11 cellular contexts compared by ENCODE assay signal in the genomic region with DNA sequence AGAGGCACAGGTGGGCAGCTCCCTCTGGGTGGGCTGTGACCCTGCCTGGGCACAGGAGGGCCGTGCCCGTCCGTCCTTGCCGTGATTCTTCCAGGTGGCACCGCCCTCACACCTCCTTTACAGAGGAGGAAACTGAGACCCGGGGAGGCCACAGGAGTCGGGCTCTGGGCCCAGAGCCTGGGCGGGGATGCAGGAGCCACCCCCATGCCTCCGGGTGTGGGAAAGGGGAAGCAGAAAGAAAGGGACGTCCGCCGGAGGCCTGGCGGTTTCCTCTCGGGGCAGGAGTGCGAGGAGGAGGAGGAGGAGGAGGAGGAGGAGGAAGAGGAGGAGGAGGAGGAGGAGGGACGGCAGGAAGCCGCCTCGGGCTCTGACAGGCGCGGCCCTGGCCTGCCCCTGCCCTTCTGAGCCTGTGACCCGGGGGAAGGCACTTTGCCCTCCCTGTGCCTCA. TPM values are rescaled to one million over a fixed set of nuclear protein-coding genes. Genes with fewer than 3 reads are reported as not detected.
DNase-seq lines count a peak whose midpoint lies in the region; ATAC-seq, FAIRE-seq and TF ChIP-seq lines count a peak whose summit lies in the region.
"Had no signal": no experiment of that assay in that cellular context is flagged by ENCODE, and none has a peak within 500 bp of the region (broad histone marks: within the 10 kb centered on the region; RNA-seq: fewer than 3 reads in every experiment).

No MANE protein-coding gene starts in this region.

- no TSS peak for BruUV-seq in GM12878 (replicated peaks; lab: Mats Ljungman, UMichigan)
- BruUV-seq in Calu3 (replicated peaks; lab: Mats Ljungman, UMichigan): no TSS peak

- H3K9ac ChIP-seq in GM12878 (ENCODE audit: control insufficient read depth, insufficient read depth, low read length) (peak overlapping the region; percentile 59), mesenchymal stem cell (ENCODE audit: low read length) (no peak overlapping the region)

- SMC1A ChIA-PET in GM12878 (lab: Charles Lee; ENCODE audit: uncharacterized antibody, unreplicated experiment): interaction anchor here (1.4 to 7.7 kb wide), 8 partner anchors 16 to 34 kb away, joined by 4 to 57 read pairs (median 31); partner anchors contain the start of gene SH2B3

- H3K4me3 Mint-ChIP-seq in type B pancreatic cell (no peak overlapping the region), Calu3 (ENCODE audit: low read depth, unreplicated experiment) (no peak overlapping the region)
- H3K4me3 Mint-ChIP-seq: neural crest cell had no signal

- peak overlapping the region; percentile 95 for H3K27ac ChIP-seq in GM12878 (ENCODE audit: control insufficient read depth, insufficient read depth)
- H3K27ac ChIP-seq in mesenchymal stem cell (ENCODE audit: low read length, poor library complexity, severe bottlenecking): peak overlapping the region; percentile 22

- H4K91ac ChIP-seq in mesenchymal stem cell (ENCODE audit: low read length): peak overlapping the region; percentile 67

- H3K79me1 ChIP-seq in mesenchymal stem cell (replicated peaks; ENCODE audit: low read length, poor library complexity, severe bottlenecking): no peaks in the 10 kb centered on the region

- no peak overlapping the region for H3K23ac ChIP-seq in mesenchymal stem cell (ENCODE audit: low read length in 2 of 2)

- POLR2A ChIA-PET in GM12878 (lab: Charles Lee): interaction anchor here (0.6 to 12.0 kb wide), 4 partner anchors 15 to 100 kb away, joined by 3 to 188 read pairs (median 26); partner anchors contain the start of gene SH2B3

- WGBS in GM12878 (ENCODE audit: insufficient coverage, insufficient replicate concordance, low lambda C conversion rate, missing lambda C conversion rate): under 1% methylated on average over 15 of the region's 21 CpGs
- 80% methylated on average over 13 of the region's 21 CpGs for WGBS in mesenchymal stem cell

- H3K18ac ChIP-seq in mesenchymal stem cell (ENCODE audit: low read depth in 1 of 2, low read length in 2 of 2): no peak overlapping the region

- DNase-seq in CD1c-positive myeloid dendritic cell (ENCODE audit: extremely low spot score) (peak; percentile 73), NB4 (ENCODE audit: low read depth) (peak; percentile 94), GM12878 (ENCODE audit: low read depth, low spot score) (no peak), mesenchymal stem cell (no peak), type B pancreatic cell (ENCODE audit: extremely low spot score, unreplicated experiment) (no peak), Calu3 (no peak)
- no peak for DNase-seq in stimulated activated CD8-positive, alpha-beta memory T cell treated with anti-CD3 and anti-CD28 coated beads, Interleukin-4, amount 100 ng/mL, for 48 hours
- DNase-seq: NCI-H1436 treated with DMSO at 0.1 percent for 48 hours had no signal

- H3K14ac ChIP-seq in mesenchymal stem cell (ENCODE audit: low read length in 2 of 2): no peak overlapping the region

- peaks cover 79% of the 10 kb centered on the region for H3K4me1 ChIP-seq in GM12878 (ENCODE audit: control insufficient read depth, insufficient read depth, low read length)
- H3K4me1 ChIP-seq in mesenchymal stem cell (ENCODE audit: control insufficient read depth, insufficient read depth, low read depth, low read length): peaks cover 62% of the 10 kb centered on the region

- no peak overlapping the region for H2BK12ac ChIP-seq in mesenchymal stem cell (ENCODE audit: low read length in 2 of 2)

- TF ChIP-seq RAD21 in GM12878 (IDR thresholded peaks at IDR 0.05; ENCODE audit: insufficient read depth, low read depth, low read length): no peak

- intact Hi-C loops in GM12878 (cut with micrococcal nuclease; ENCODE audit: unreplicated experiment) (no loop called here), Calu3 (cut with micrococcal nuclease; ENCODE audit: unreplicated experiment) (no loop called here)

- peak overlapping the region; percentile 49 for H4K8ac ChIP-seq in mesenchymal stem cell (ENCODE audit: low read length)

- no peaks in the 10 kb centered on the region for H3K9me3 Mint-ChIP-seq in type B pancreatic cell
- no peaks in the 10 kb centered on the region for H3K9me3 Mint-ChIP-seq in Calu3 (ENCODE audit: low read depth, unreplicated experiment)
- H3K9me3 Mint-ChIP-seq: neural crest cell had no signal

- no peak for TF ChIP-seq CTCF in NB4 (IDR thresholded peaks at IDR 0.05; ENCODE audit: low read depth, low read length)
- TF ChIP-seq CTCF in GM12878 (IDR thresholded peaks at IDR 0.05 in 2 of 3, conservative IDR thresholded peaks at IDR 0.05 in 1 of 3; ENCODE audit: control insufficient read depth in 2 of 3, extremely low read depth in 1 of 3, insufficient read depth in 1 of 3, low read depth in 3 of 3, low read length in 3 of 3): no peak
- TF ChIP-seq CTCF in type B pancreatic cell (conservative IDR thresholded peaks at IDR 0.05): no peak
- TF ChIP-seq CTCF in Calu3 (IDR thresholded peaks at IDR 0.05; ENCODE audit: unreplicated experiment): no peak

- no peak overlapping the region for H2BK15ac ChIP-seq in mesenchymal stem cell (ENCODE audit: low read depth, poor library complexity, severe bottlenecking)

- in situ Hi-C loops in GM12878 (cut with MboI): loop anchor here (25.0 kb wide), 1 partner anchor 1784 kb away; the partner anchor contains the start of gene TPCN1

- H3K27me3 ChIP-seq in GM12878 (replicated peaks in 1 of 2; ENCODE audit: control insufficient read depth in 2 of 2, insufficient read depth in 2 of 2, low read length in 1 of 2): no peaks in the 10 kb centered on the region
- H3K27me3 ChIP-seq in mesenchymal stem cell (ENCODE audit: control insufficient read depth in 1 of 2, insufficient read depth in 1 of 2, low read length in 2 of 2): no peaks in the 10 kb centered on the region

- H3K4me3 ChIP-seq in NB4 (ENCODE audit: low read depth, low read length) (no peak overlapping the region), GM12878 (peak overlapping the region; percentile 52), mesenchymal stem cell (ENCODE audit: insufficient read depth in 1 of 2, low read depth in 1 of 2, low read length in 2 of 2) (no peak overlapping the region)
- H3K4me3 ChIP-seq: HAP-1 had no signal

- no peak for TF ChIP-seq EP300 in GM12878 (IDR thresholded peaks at IDR 0.05; ENCODE audit: borderline replicate concordance in 1 of 2, control insufficient read depth in 1 of 2, low read depth in 2 of 2, low read length in 2 of 2)

- no peak overlapping the region for H2BK5ac ChIP-seq in mesenchymal stem cell (ENCODE audit: low read depth, low read length, poor library complexity, severe bottlenecking)

- H3K36me3 Mint-ChIP-seq in type B pancreatic cell (no peaks in the 10 kb centered on the region), Calu3 (ENCODE audit: insufficient read depth, unreplicated experiment) (peaks cover 39% of the 10 kb centered on the region)

- H3K36me3 ChIP-seq in GM12878 (ENCODE audit: control insufficient read depth in 2 of 2, insufficient read depth in 2 of 2, low read length in 1 of 2) (peaks cover 11 to 12% of the 10 kb centered on the region in 2 experiments), mesenchymal stem cell (ENCODE audit: control insufficient read depth in 1 of 2, insufficient read depth in 2 of 2, low read depth in 1 of 2, low read length in 2 of 2) (peaks cover 8 to 56% of the 10 kb centered on the region in 2 experiments)
- H3K36me3 ChIP-seq: HAP-1 had no signal

- H2AFZ ChIP-seq in GM12878 (ENCODE audit: control insufficient read depth, low read depth, low read length) (peak overlapping the region; percentile 18), mesenchymal stem cell (ENCODE audit: low read depth, low read length) (no peak overlapping the region)

- no peak overlapping the region for H3K4ac ChIP-seq in mesenchymal stem cell (ENCODE audit: low read depth in 1 of 2, low read length in 2 of 2)

- peaks cover 4% of the 10 kb centered on the region for H3K27me3 Mint-ChIP-seq in type B pancreatic cell
- no peaks in the 10 kb centered on the region for H3K27me3 Mint-ChIP-seq in Calu3 (ENCODE audit: unreplicated experiment)

- CTCF ChIA-PET in GM12878 (lab: Yijun Ruan, JAX) (interaction anchor here (1.4 to 10.2 kb wide), 4 partner anchors 18 to 25 kb away, joined by 5 to 160 read pairs (median 38); no protein-coding TSS in a partner anchor), Calu3 (lab: Charles Lee) (no interaction called here)

- H3K9me3 ChIP-seq in GM12878 (replicated peaks; ENCODE audit: control insufficient read depth, insufficient read depth, low read length) (no peaks in the 10 kb centered on the region), mesenchymal stem cell (ENCODE audit: control insufficient read depth, low read length) (no peaks in the 10 kb centered on the region)
- H3K9me3 ChIP-seq: HAP-1 had no signal

- peaks cover 7% of the 10 kb centered on the region; the same call in 1 of the 2 replicates for H4K20me1 ChIP-seq in GM12878 (ENCODE audit: control insufficient read depth, insufficient read depth)

- peaks cover 86% of the 10 kb centered on the region for H3K79me2 ChIP-seq in GM12878 (ENCODE audit: control insufficient read depth, insufficient read depth, low read length)

- no peak for FAIRE-seq in GM12878 (lab: Jason Lieb, UNC)

- RAD21 ChIA-PET in GM12878 (lab: Charles Lee; ENCODE audit: unreplicated experiment): interaction anchor here (1.5 to 5.2 kb wide), 8 partner anchors 15 to 30 kb away, joined by 4 to 53 read pairs (median 36); no protein-coding TSS in a partner anchor

- H3K4me1 Mint-ChIP-seq in type B pancreatic cell (ENCODE audit: unreplicated experiment) (peaks cover 11% of the 10 kb centered on the region), Calu3 (ENCODE audit: low read depth, unreplicated experiment) (peaks cover 39% of the 10 kb centered on the region)

- H2AK5ac ChIP-seq in mesenchymal stem cell (ENCODE audit: low read length, severe bottlenecking): no peak overlapping the region

- no peak for TF ChIP-seq POLR2A in NB4 (IDR thresholded peaks at IDR 0.05; ENCODE audit: extremely low read depth, insufficient read length)
- TF ChIP-seq POLR2A in GM12878 (IDR thresholded peaks at IDR 0.05; ENCODE audit: low read depth, low read length): peak; percentile 52

- no peak overlapping the region for H3K27ac Mint-ChIP-seq in type B pancreatic cell
- no peak overlapping the region for H3K27ac Mint-ChIP-seq in Calu3 (ENCODE audit: unreplicated experiment)

- peak; percentile 11 for ATAC-seq in GM12878
- no peak for ATAC-seq in GM18873 (IDR thresholded peaks at IDR 0.05; ENCODE audit: low FRiP score, unreplicated experiment)

- H2BK120ac ChIP-seq in mesenchymal stem cell (ENCODE audit: low read depth, low read length): no peak overlapping the region

- peak overlapping the region; percentile 99 for H3K4me2 ChIP-seq in GM12878 (ENCODE audit: control insufficient read depth, insufficient read depth)
- no peak overlapping the region for H3K4me2 ChIP-seq in mesenchymal stem cell (ENCODE audit: low read length, poor library complexity, severe bottlenecking)

RNA-seq across cellular contexts. Expression of gene SH2B3, which starts 23.0 kb away (rescaled TPM):
- 28.3 and 28.4 TPM in 2 replicates for total RNA-seq in GM12878 (2013; cell fraction: nucleolus; rRNA removed)
- total RNA-seq in GM12878 (2014; rRNA removed) (32.3 and 32.5 TPM in 2 replicates), GM12878 (2014; rRNA removed; fragmentation: Illumina TruSeq; extraction: Trizol) (25.3 and 27.6 TPM in 2 replicates), GM12878 (2021) (43.2 and 46.4 TPM in 2 replicates), type B pancreatic cell (ENCODE audit: low replicate concordance) (2.4 and 5.2 TPM in 2 replicates), Calu3 (2022) (14.3 and 17.3 TPM in 2 replicates)
- 18.6 TPM for polyA plus RNA-seq in GM12878 (2011; ENCODE audit: low read depth)
- polyA plus RNA-seq in GM12878 (2011; rRNA removed) (15.0 and 19.1 TPM in 2 replicates), GM12878 (2014; fragmentation: Illumina TruSeq; extraction: Trizol) (35.6 and 38.3 TPM in 2 replicates), GM12878 (2014; fragmentation: Nextera tagmentation; extraction: Ambion mirVana) (1 to 10 TPM; 5.8 to 8.5 TPM), GM12878 (2014; rRNA removed) (28.1 and 31.0 TPM in 2 replicates), GM12878 (2016; fragmentation: Nextera tagmentation; extraction: Ambion mirVana) (10 to 100 TPM in 1 of 2 experiments, 1 to 10 TPM in 1; 9.1 to 11.9 TPM)
- 19.4 and 21.7 TPM in 2 replicates for polyA plus RNA-seq in GM12878 (2011; cell fraction: cytosol; rRNA removed)
- polyA plus RNA-seq in GM12878 (2011; cell fraction: nucleus; rRNA removed): 18.9 and 27.2 TPM in 2 replicates
- 18.0 and 25.3 TPM in 2 replicates for polyA plus RNA-seq in GM12878 (2012)
- 15.0 and 18.0 TPM in 2 replicates for polyA minus RNA-seq in GM12878 (2011; rRNA and poly(A)+ RNA removed)
- polyA minus RNA-seq in GM12878 (2011; cell fraction: cytosol; rRNA and poly(A)+ RNA removed): 11.4 and 13.1 TPM in 2 replicates
- polyA minus RNA-seq in GM12878 (2011; cell fraction: nucleus; rRNA and poly(A)+ RNA removed): 4.8 and 11.5 TPM in 2 replicates
- 50.8 TPM for polyA plus RNA-seq in mesenchymal stem cell (2013, experiment 1 of 2)
- polyA plus RNA-seq in mesenchymal stem cell (2013, experiment 2 of 2): 50.3 TPM

RNA-seq across cellular contexts. Expression of gene PHETA1, which starts 59.9 kb away (rescaled TPM):
- 1.8 and 3.4 TPM in 2 replicates for total RNA-seq in GM12878 (2013; cell fraction: nucleolus; rRNA removed)
- total RNA-seq in GM12878 (2014; rRNA removed): 0.45 and 0.65 TPM in 2 replicates
- total RNA-seq in GM12878 (2014; rRNA removed; fragmentation: Illumina TruSeq; extraction: Trizol): 0.18 and 0.28 TPM in 2 replicates
- 1.3 and 1.4 TPM in 2 replicates for total RNA-seq in GM12878 (2021)
- polyA plus RNA-seq in GM12878 (2011; ENCODE audit: low read depth): 0.21 TPM
- 0.30 and 0.79 TPM in 2 replicates for polyA plus RNA-seq in GM12878 (2011; rRNA removed)
- polyA plus RNA-seq in GM12878 (2011; cell fraction: cytosol; rRNA removed): 1.0 and 1.8 TPM in 2 replicates
- polyA plus RNA-seq in GM12878 (2011; cell fraction: nucleus; rRNA removed): 2.5 and 3.0 TPM in 2 replicates
- polyA plus RNA-seq in GM12878 (2012): 1.0 and 1.3 TPM in 2 replicates
- 0.29 TPM in 1 of 2 replicates, not detected in the other for polyA plus RNA-seq in GM12878 (2014; fragmentation: Illumina TruSeq; extraction: Trizol)
- under 1 TPM in 1 of 2 experiments, not detected in 1; 0.02 TPM for polyA plus RNA-seq in GM12878 (2014; fragmentation: Nextera tagmentation; extraction: Ambion mirVana)
- 0.51 and 1.4 TPM in 2 replicates for polyA plus RNA-seq in GM12878 (2014; rRNA removed)
- polyA plus RNA-seq in GM12878 (2016; fragmentation: Nextera tagmentation; extraction: Ambion mirVana): 1 to 10 TPM in 1 of 2 experiments, under 1 TPM in 1; 0.59 to 1.1 TPM
- 0.51 and 1.3 TPM in 2 replicates for polyA minus RNA-seq in GM12878 (2011; rRNA and poly(A)+ RNA removed)
- polyA minus RNA-seq in GM12878 (2011; cell fraction: cytosol; rRNA and poly(A)+ RNA removed): 0.53 and 0.73 TPM in 2 replicates
- polyA minus RNA-seq in GM12878 (2011; cell fraction: nucleus; rRNA and poly(A)+ RNA removed): 0.60 and 1.3 TPM in 2 replicates
- polyA plus RNA-seq in mesenchymal stem cell (2013, experiment 1 of 2): 6.6 TPM
- polyA plus RNA-seq in mesenchymal stem cell (2013, experiment 2 of 2): 6.5 TPM
- total RNA-seq in type B pancreatic cell (ENCODE audit: low replicate concordance): 25.5 and 27.4 TPM in 2 replicates
- 20.7 and 28.5 TPM in 2 replicates for total RNA-seq in Calu3 (2022)

Comparison
In these comparisons a context has a peak if more than half of its experiments do, and no peak if none do; other contexts are left out.
1. DNase-seq: peak in CD1c-positive myeloid dendritic cell (single experiment) and NB4 (single experiment); none in GM12878 (single experiment), mesenchymal stem cell (single experiment), type B pancreatic cell (single experiment), stimulated activated CD8-positive, alpha-beta memory T cell treated with anti-CD3 and anti-CD28 coated beads, Interleukin-4, amount 100 ng/mL, for 48 hours (single experiment) and Calu3 (single experiment).